Comparison of ENCODE assay signal across 26 cellular contexts in genomic region chr5:42496397-42497156, GRCh38.
"Had no signal": no experiment of that assay in that cellular context is flagged by ENCODE, and none has a peak within 500 bp of the region (broad histone marks: within the 10 kb centered on the region; RNA-seq: fewer than 3 reads in every experiment).

No MANE protein-coding gene starts in this region.

- H3K4me3 ChIP-seq: colonic mucosa, heart right ventricle, lung, pancreas, right lobe of liver, suprapubic skin, transverse colon, upper lobe of right lung, uterus had no signal

- DNase-seq: colonic mucosa; effector CD8-positive, alpha-beta T cell; endodermal cell; glutamatergic neuron; hippocampal formation; immature natural killer cell; islet precursor cell; natural killer cell; pancreas; right lobe of liver; small intestine; stimulated activated CD4-positive, alpha-beta T cell treated with anti-CD3 and anti-CD28 coated beads, Interleukin-15, amount 100 ng/mL, for 24 hours; stimulated activated CD4-positive, alpha-beta T cell treated with anti-CD3 and anti-CD28 coated beads, Interleukin-2, amount 100 ng/mL, for 48 hours; stimulated activated naive B cell treated with anti-CD40 and anti-IgM and Interleukin-4, amounts not matched to agents 10 μg/mL and 1 μg/mL and 100 μg/mL, for 72 hours; transverse colon; upper lobe of right lung; uterus had no signal

- H3K36me3 Mint-ChIP-seq: immature natural killer cell; memory B cell; natural killer cell; stimulated activated naive B cell treated with anti-CD40 and anti-IgM and Interleukin-4, amounts not matched to agents 10 μg/mL and 1 μg/mL and 100 μg/mL, for 72 hours had no signal

- ATAC-seq: natural killer cell; pancreas; stimulated activated naive B cell treated with anti-CD40 and anti-IgM and Interleukin-4, amounts not matched to agents 10 μg/mL and 1 μg/mL and 100 μg/mL, for 72 hours; upper lobe of right lung had no signal

- FAIRE-seq: pancreas, small intestine had no signal

- H3K4me1 ChIP-seq: colonic mucosa, upper lobe of right lung, uterus had no signal

- H3K36me3 ChIP-seq: colonic mucosa, heart right ventricle, neutrophil, pancreas, right lobe of liver, suprapubic skin, transverse colon, upper lobe of right lung, uterus had no signal

- H3K27ac Mint-ChIP-seq: dendritic cell treated with granulocyte-macrophage colony-stimulating factor and Interleukin-4, amounts not matched to agents 40 ng/mL and 50 ng/mL, for 4 days; endodermal cell; immature natural killer cell; memory B cell; natural killer cell; stimulated activated naive B cell treated with anti-CD40 and anti-IgM and Interleukin-4, amounts not matched to agents 10 μg/mL and 1 μg/mL and 100 μg/mL, for 72 hours; stimulated activated naive CD8-positive, alpha-beta T cell treated with anti-CD3 and anti-CD28 coated beads, Interleukin-15, Interleukin-2, amounts not matched to agents 100 ng/mL and 50 ng/mL, for 24 hours had no signal

- H3K4me1 Mint-ChIP-seq: immature natural killer cell; memory B cell; natural killer cell; stimulated activated naive B cell treated with anti-CD40 and anti-IgM and Interleukin-4, amounts not matched to agents 10 μg/mL and 1 μg/mL and 100 μg/mL, for 72 hours had no signal

- H3K9me3 Mint-ChIP-seq: dendritic cell treated with granulocyte-macrophage colony-stimulating factor and Interleukin-4, amounts not matched to agents 40 ng/mL and 50 ng/mL, for 4 days; endodermal cell; memory B cell; natural killer cell; stimulated activated naive B cell treated with anti-CD40 and anti-IgM and Interleukin-4, amounts not matched to agents 10 μg/mL and 1 μg/mL and 100 μg/mL, for 72 hours; stimulated activated naive CD8-positive, alpha-beta T cell treated with anti-CD3 and anti-CD28 coated beads, Interleukin-15, Interleukin-2, amounts not matched to agents 100 ng/mL and 50 ng/mL, for 24 hours had no signal

- H3K27ac ChIP-seq: colonic mucosa, epithelial cell of prostate, foreskin keratinocyte, heart right ventricle, neutrophil, pancreas, right lobe of liver, suprapubic skin, transverse colon, upper lobe of right lung, uterus had no signal

- H3K9me3 ChIP-seq: colonic mucosa, heart right ventricle, neutrophil, pancreas, right lobe of liver, suprapubic skin, transverse colon, upper lobe of right lung, uterus had no signal

- H3K27me3 Mint-ChIP-seq: dendritic cell treated with granulocyte-macrophage colony-stimulating factor and Interleukin-4, amounts not matched to agents 40 ng/mL and 50 ng/mL, for 4 days; memory B cell; stimulated activated naive B cell treated with anti-CD40 and anti-IgM and Interleukin-4, amounts not matched to agents 10 μg/mL and 1 μg/mL and 100 μg/mL, for 72 hours; stimulated activated naive CD8-positive, alpha-beta T cell treated with anti-CD3 and anti-CD28 coated beads, Interleukin-15, Interleukin-2, amounts not matched to agents 100 ng/mL and 50 ng/mL, for 24 hours had no signal

- H3K27me3 ChIP-seq: colonic mucosa, foreskin keratinocyte, heart right ventricle, neutrophil, pancreas, right lobe of liver, suprapubic skin, transverse colon, upper lobe of right lung, uterus had no signal

- H3K4me3 Mint-ChIP-seq: dendritic cell treated with granulocyte-macrophage colony-stimulating factor and Interleukin-4, amounts not matched to agents 40 ng/mL and 50 ng/mL, for 4 days; endodermal cell; immature natural killer cell; memory B cell; natural killer cell; stimulated activated naive B cell treated with anti-CD40 and anti-IgM and Interleukin-4, amounts not matched to agents 10 μg/mL and 1 μg/mL and 100 μg/mL, for 72 hours; stimulated activated naive CD8-positive, alpha-beta T cell treated with anti-CD3 and anti-CD28 coated beads, Interleukin-15, Interleukin-2, amounts not matched to agents 100 ng/mL and 50 ng/mL, for 24 hours had no signal
